20 cellular contexts compared by ENCODE assay signal in genomic region chr20:38268115-38268514, GRCh38. TPM values are rescaled to one million over a fixed set of nuclear protein-coding genes. Genes with fewer than 3 reads are reported as not detected.
"Had no signal": no experiment of that assay in that cellular context is flagged by ENCODE, and none has a peak within 500 bp of the region (broad histone marks: within the 10 kb centered on the region; RNA-seq: fewer than 3 reads in every experiment).

No MANE protein-coding gene starts in this region.

- ATAC-seq: activated T-cell treated with anti-CD3 and anti-CD28 coated beads, Interleukin-2, amount 50 U/mL, for 4 hours; K562; PC-3 had no signal

- H3K4me3 ChIP-seq: K562 had no signal

- DNase-seq: activated B cell treated with CpG ODN at 0.5 μM for 24 hours; activated CD4-positive, alpha-beta memory T cell treated with anti-CD3 and anti-CD28 coated beads for 36 hours; activated CD4-positive, alpha-beta T cell treated with anti-CD3 and anti-CD28 coated beads for 1 hour; activated CD4-positive, alpha-beta T cell treated with anti-CD3 and anti-CD28 coated beads, Interleukin-2, amount 10 ng/mL, durations not matched to agents 24 days and 14 days; activated CD8-positive, alpha-beta memory T cell treated with anti-CD3 and anti-CD28 coated beads for 24 hours; activated gamma-delta T cell; activated naive CD4-positive, alpha-beta T cell treated with anti-CD3 and anti-CD28 coated beads for 36 hours; activated T-cell treated with anti-CD3 and anti-CD28 coated beads, Interleukin-2, amount 50 U/mL, for 4 hours; amygdala; Karpas-422; NCI-H1105 treated with DMSO at 0.1 percent for 48 hours; NCI-H1436 treated with DMSO at 0.1 percent for 48 hours; NCI-H1930; NCI-H345; NCI-H510A; PC-3; SHP77 treated with DMSO at 0.1 percent for 48 hours had no signal

RNA-seq across cellular contexts. Expression of gene KIAA1755, which starts 7.6 kb away (rescaled TPM):
- total RNA-seq: activated B cell treated with CpG ODN at 0.5 μM for 24 hours; activated CD4-positive, alpha-beta memory T cell treated with anti-CD3 and anti-CD28 coated beads for 36 hours; activated CD4-positive, alpha-beta T cell treated with anti-CD3 and anti-CD28 coated beads, Interleukin-2, amount 10 ng/mL, durations not matched to agents 24 days and 14 days; activated naive CD4-positive, alpha-beta T cell treated with anti-CD3 and anti-CD28 coated beads for 36 hours; activated T-cell treated with anti-CD3 and anti-CD28 coated beads, Interleukin-2, amount 50 U/mL, for 4 hours; K562; SK-MEL-5 had no signal
- polyA plus RNA-seq: K562 had no signal

RNA-seq across cellular contexts. Expression of gene BPI, which starts 35.8 kb away (rescaled TPM):
- total RNA-seq: activated B cell treated with CpG ODN at 0.5 μM for 24 hours; activated CD4-positive, alpha-beta memory T cell treated with anti-CD3 and anti-CD28 coated beads for 36 hours; activated CD4-positive, alpha-beta T cell treated with anti-CD3 and anti-CD28 coated beads, Interleukin-2, amount 10 ng/mL, durations not matched to agents 24 days and 14 days; activated naive CD4-positive, alpha-beta T cell treated with anti-CD3 and anti-CD28 coated beads for 36 hours; activated T-cell treated with anti-CD3 and anti-CD28 coated beads, Interleukin-2, amount 50 U/mL, for 4 hours; astrocyte; K562; PC-3; SK-MEL-5 had no signal
- polyA plus RNA-seq: K562 had no signal
